ENCODE assay signal across 20 cellular contexts in genomic region chr4:8387615-8388266, GRCh38.
"Had no signal": no experiment of that assay in that cellular context is flagged by ENCODE, and none has a peak within 500 bp of the region (broad histone marks: within the 10 kb centered on the region; RNA-seq: fewer than 3 reads in every experiment).

No MANE protein-coding gene starts in this region.

- H3K27me3 Mint-ChIP-seq: activated naive CD8-positive, alpha-beta T cell treated with anti-CD3 and anti-CD28 coated beads for 36 hours; dendritic cell treated with granulocyte-macrophage colony-stimulating factor and Interleukin-4, amounts not matched to agents 40 ng/mL and 50 ng/mL, for 4 days; natural killer cell treated with Interleukin-12 subunit alpha and Interleukin-12 subunit beta and Interleukin-15 and Interleukin-18, amount 100 ng/mL, for 72 hours; stimulated activated naive B cell treated with anti-CD40 and anti-IgM and Interleukin-4, amounts not matched to agents 10 μg/mL and 1 μg/mL and 100 μg/mL, for 72 hours; type B pancreatic cell had no signal

- H3K27me3 ChIP-seq: left lung, vagina had no signal

- H3K9me3 Mint-ChIP-seq: activated naive CD8-positive, alpha-beta T cell treated with anti-CD3 and anti-CD28 coated beads for 36 hours; activated T-helper 2 cell treated with anti-CD3 and anti-CD28 coated beads, Interferon-gamma antibody, Interleukin-2, Interleukin-4, amounts not matched to agents 10 μg/mL and 5 μg/mL and 100 μg/mL, durations not matched to agents 14 hours and 24 hours and 36 hours; dendritic cell treated with granulocyte-macrophage colony-stimulating factor and Interleukin-4, amounts not matched to agents 40 ng/mL and 50 ng/mL, for 4 days; immature natural killer cell; natural killer cell treated with Interleukin-12 subunit alpha and Interleukin-12 subunit beta and Interleukin-15 and Interleukin-18, amount 100 ng/mL, for 72 hours; stimulated activated naive B cell treated with anti-CD40 and anti-IgM and Interleukin-4, amounts not matched to agents 10 μg/mL and 1 μg/mL and 100 μg/mL, for 72 hours; type B pancreatic cell had no signal

- DNase-seq: activated naive CD4-positive, alpha-beta T cell treated with Interleukin-2 at 50 U/mL for 16 hours; activated naive CD8-positive, alpha-beta T cell treated with anti-CD3 and anti-CD28 coated beads for 36 hours; activated T-cell treated with anti-CD3 and anti-CD28 coated beads, Interleukin-2, amount 50 U/mL, for 1 hour; effector CD8-positive, alpha-beta T cell; foreskin melanocyte; immature natural killer cell; midbrain; small intestine; stimulated activated CD4-positive, alpha-beta T cell treated with anti-CD3 and anti-CD28 coated beads, Interleukin-2, amount 100 ng/mL, for 24 hours; stimulated activated naive B cell treated with anti-CD40 and anti-IgM and Interleukin-4, amounts not matched to agents 10 μg/mL and 1 μg/mL and 100 μg/mL, for 72 hours; WERI-Rb-1 had no signal

- H3K9me3 ChIP-seq: left lung, thoracic aorta, vagina had no signal

- H3K36me3 Mint-ChIP-seq: activated naive CD8-positive, alpha-beta T cell treated with anti-CD3 and anti-CD28 coated beads for 36 hours; natural killer cell treated with Interleukin-12 subunit alpha and Interleukin-12 subunit beta and Interleukin-15 and Interleukin-18, amount 100 ng/mL, for 72 hours had no signal

- ATAC-seq: left lung; sciatic nerve; stimulated activated naive B cell treated with anti-CD40 and anti-IgM and Interleukin-4, amounts not matched to agents 10 μg/mL and 1 μg/mL and 100 μg/mL, for 72 hours had no signal

- H3K27ac ChIP-seq: left lung, parathyroid adenoma, thoracic aorta, vagina, WERI-Rb-1 had no signal

- H3K27ac Mint-ChIP-seq: activated naive CD8-positive, alpha-beta T cell treated with anti-CD3 and anti-CD28 coated beads for 36 hours; activated T-helper 2 cell treated with anti-CD3 and anti-CD28 coated beads, Interferon-gamma antibody, Interleukin-2, Interleukin-4, amounts not matched to agents 10 μg/mL and 5 μg/mL and 100 μg/mL, durations not matched to agents 14 hours and 24 hours and 36 hours; dendritic cell treated with granulocyte-macrophage colony-stimulating factor and Interleukin-4, amounts not matched to agents 40 ng/mL and 50 ng/mL, for 4 days; immature natural killer cell; natural killer cell treated with Interleukin-12 subunit alpha and Interleukin-12 subunit beta and Interleukin-15 and Interleukin-18, amount 100 ng/mL, for 72 hours; stimulated activated naive B cell treated with anti-CD40 and anti-IgM and Interleukin-4, amounts not matched to agents 10 μg/mL and 1 μg/mL and 100 μg/mL, for 72 hours; type B pancreatic cell had no signal

- H3K4me3 ChIP-seq: left lung, thoracic aorta, vagina had no signal

- H3K4me1 ChIP-seq: parathyroid adenoma had no signal

- H3K4me3 Mint-ChIP-seq: activated naive CD8-positive, alpha-beta T cell treated with anti-CD3 and anti-CD28 coated beads for 36 hours; dendritic cell treated with granulocyte-macrophage colony-stimulating factor and Interleukin-4, amounts not matched to agents 40 ng/mL and 50 ng/mL, for 4 days; immature natural killer cell; natural killer cell treated with Interleukin-12 subunit alpha and Interleukin-12 subunit beta and Interleukin-15 and Interleukin-18, amount 100 ng/mL, for 72 hours; stimulated activated naive B cell treated with anti-CD40 and anti-IgM and Interleukin-4, amounts not matched to agents 10 μg/mL and 1 μg/mL and 100 μg/mL, for 72 hours; type B pancreatic cell had no signal

- H3K4me1 Mint-ChIP-seq: activated naive CD8-positive, alpha-beta T cell treated with anti-CD3 and anti-CD28 coated beads for 36 hours; immature natural killer cell had no signal
